Comparison of ENCODE assay signal across 1 cellular context in genomic region chr13:49444517-49445395, GRCh38.
TF ChIP-seq lines count a peak whose summit lies in the region.

No MANE protein-coding gene starts in this region.

TF ChIP-seq in GM12878, 131 proteins besides CTCF, POLR2A, EP300 and RAD21 (continued from another document and continues in another):
- TF ChIP-seq ZBTB33 (IDR thresholded peaks at IDR 0.05) = no peak
- no peak for TF ChIP-seq TARDBP (IDR thresholded peaks at IDR 0.05; ENCODE audit: borderline replicate concordance)
- no peak for TF ChIP-seq IRF3 (IDR thresholded peaks at IDR 0.05)
- TF ChIP-seq SMC3 (IDR thresholded peaks at IDR 0.05; ENCODE audit: borderline replicate concordance, low read length) = no peak
- no peak for TF ChIP-seq E2F8 (IDR thresholded peaks at IDR 0.05; ENCODE audit: low read depth, partially characterized antibody)
- no peak for TF ChIP-seq EGR1 (IDR thresholded peaks at IDR 0.05; ENCODE audit: borderline replicate concordance in 1 of 2, low read depth in 2 of 2, low read length in 2 of 2)
- TF ChIP-seq ZNF384 (IDR thresholded peaks at IDR 0.05; ENCODE audit: borderline replicate concordance, low read depth, low read length) = no peak
- TF ChIP-seq NBN (IDR thresholded peaks at IDR 0.05) = 0 out of 2 replicates have a peak, but pooled peaks have one; percentile 8
- TF ChIP-seq CBX5 (IDR thresholded peaks at IDR 0.05; ENCODE audit: low read depth) = no peak
- no peak for TF ChIP-seq ATF2 (IDR thresholded peaks at IDR 0.05; ENCODE audit: low read length)
- no peak for TF ChIP-seq HDAC6 (IDR thresholded peaks at IDR 0.05; ENCODE audit: unreplicated experiment)
- TF ChIP-seq FOXM1 (IDR thresholded peaks at IDR 0.05; ENCODE audit: low read depth, low read length) = no peak
- TF ChIP-seq MYC (IDR thresholded peaks at IDR 0.05; ENCODE audit: insufficient read depth, insufficient read length, insufficient replicate concordance, low read length, severe bottlenecking) = no peak
- TF ChIP-seq YY1 (IDR thresholded peaks at IDR 0.05; ENCODE audit: low read depth, low read length) = no peak
- TF ChIP-seq NFIC (IDR thresholded peaks at IDR 0.05; ENCODE audit: low read depth, low read length) = no peak
- TF ChIP-seq MAX (IDR thresholded peaks at IDR 0.05; ENCODE audit: low read depth, low read length) = peak; percentile 74; the same call in 1 of the 2 replicates
- TF ChIP-seq NR2F1 (conservative IDR thresholded peaks at IDR 0.05) = 0 out of 2 replicates have a peak, but pooled peaks have one; percentile 10
- TF ChIP-seq SKIL (IDR thresholded peaks at IDR 0.05; ENCODE audit: low read depth, poor library complexity, severe bottlenecking) = peak; percentile 71
- no peak for TF ChIP-seq RELA (IDR thresholded peaks at IDR 0.05; ENCODE audit: borderline replicate concordance, partially characterized antibody)
- TF ChIP-seq ZNF207 (IDR thresholded peaks at IDR 0.05; ENCODE audit: borderline replicate concordance) = no peak
- TF ChIP-seq NFYA (IDR thresholded peaks at IDR 0.05; ENCODE audit: borderline replicate concordance, low read depth, low read length) = no peak
- TF ChIP-seq RCOR1 (conservative IDR thresholded peaks at IDR 0.05; ENCODE audit: low read depth, low read length) = no peak
- TF ChIP-seq ZBTB11 (CRISPR knock-in tag; IDR thresholded peaks at IDR 0.05) = no peak
- peak; percentile 64 for TF ChIP-seq NKRF (conservative IDR thresholded peaks at IDR 0.05)
- TF ChIP-seq RB1 (IDR thresholded peaks at IDR 0.05; ENCODE audit: borderline replicate concordance) = no peak; the same call in 1 of the 2 replicates
- TF ChIP-seq ATF3 (IDR thresholded peaks at IDR 0.05; ENCODE audit: borderline replicate concordance, extremely low read depth, low read depth, low read length) = no peak
- TF ChIP-seq ZBTB4 (CRISPR knock-in tag; IDR thresholded peaks at IDR 0.05) = no peak
- TF ChIP-seq MXI1 (IDR thresholded peaks at IDR 0.05; ENCODE audit: low read depth, low read length) = peak; percentile 86
- no peak for TF ChIP-seq BRCA1 (IDR thresholded peaks at IDR 0.05; ENCODE audit: low read depth, low read length)
- no peak for TF ChIP-seq SIX5 (IDR thresholded peaks at IDR 0.05; ENCODE audit: low read depth, low read length, severe bottlenecking)
- TF ChIP-seq JUND (IDR thresholded peaks at IDR 0.05; ENCODE audit: low read depth, low read length) = no peak
- 0 out of 2 replicates have a peak, but pooled peaks have one; percentile 41 for TF ChIP-seq ASH2L (IDR thresholded peaks at IDR 0.05; ENCODE audit: borderline replicate concordance, low read depth)
- no peak for TF ChIP-seq SUZ12 (IDR thresholded peaks at IDR 0.05; ENCODE audit: unreplicated experiment)
- no peak; the same call in none of the 2 replicates for TF ChIP-seq GATAD2B (conservative IDR thresholded peaks at IDR 0.05; ENCODE audit: low read depth)
- TF ChIP-seq MEF2B (IDR thresholded peaks at IDR 0.05; ENCODE audit: partially characterized antibody, poor library complexity, severe bottlenecking) = peak; percentile 45
- peak; percentile 62; the same call in 1 of the 2 replicates for TF ChIP-seq LARP7 (IDR thresholded peaks at IDR 0.05)
- TF ChIP-seq BHLHE40 (IDR thresholded peaks at IDR 0.05; ENCODE audit: borderline replicate concordance in 1 of 2, low read depth in 2 of 2, low read length in 1 of 2) = peak; percentile 98
- TF ChIP-seq GABPA (IDR thresholded peaks at IDR 0.05; ENCODE audit: low read depth) = 0 out of 2 replicates have a peak, but pooled peaks have one; percentile 22
- TF ChIP-seq IRF5 (IDR thresholded peaks at IDR 0.05; ENCODE audit: borderline replicate concordance) = no peak
